26 cellular contexts compared by ENCODE assay signal in the genomic region with DNA sequence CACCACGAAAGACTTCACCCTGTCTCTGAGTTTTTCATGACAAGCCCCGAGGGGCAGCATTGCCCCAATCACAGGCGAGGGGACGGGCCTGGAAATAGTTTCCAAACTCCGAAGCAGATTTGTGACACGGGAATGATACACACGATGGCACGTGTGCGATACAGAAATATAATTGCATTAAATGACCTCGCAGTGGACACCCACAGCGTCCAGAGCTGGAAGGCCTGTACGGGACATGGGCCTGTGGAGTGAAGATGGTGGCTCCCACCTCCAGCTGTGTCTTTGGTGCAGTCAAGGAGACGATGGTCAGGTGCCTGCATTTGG. TPM values are rescaled to one million over a fixed set of nuclear protein-coding genes. Genes with fewer than 3 reads are reported as not detected.
"Had no signal": no experiment of that assay in that cellular context is flagged by ENCODE, and none has a peak within 500 bp of the region (broad histone marks: within the 10 kb centered on the region; RNA-seq: fewer than 3 reads in every experiment).

No MANE protein-coding gene starts in this region.

- H3K36me3 ChIP-seq: brain microvascular endothelial cell, gastrocnemius medialis, heart left ventricle, left ventricle myocardium inferior, pancreas, stomach, upper lobe of right lung, WERI-Rb-1 had no signal

- H3K27me3 ChIP-seq: brain microvascular endothelial cell, gastrocnemius medialis, heart left ventricle, pancreas, stomach, upper lobe of right lung had no signal

- H3K27me3 Mint-ChIP-seq: activated CD4-positive, alpha-beta memory T cell treated with anti-CD3 and anti-CD28 coated beads for 36 hours; activated CD4-positive, alpha-beta T cell treated with anti-CD3 and anti-CD28 coated beads for 36 hours; activated CD8-positive, alpha-beta memory T cell treated with anti-CD3 and anti-CD28 coated beads, Interleukin-2, amount 10 ng/mL, durations not matched to agents 7 days and 5 days; activated T-cell treated with anti-CD3 and anti-CD28 coated beads, Interleukin-2, amount 50 U/mL, for 24 hours; central memory CD8-positive, alpha-beta T cell; T-helper 17 cell had no signal

- H3K4me1 Mint-ChIP-seq: activated CD4-positive, alpha-beta T cell treated with anti-CD3 and anti-CD28 coated beads for 36 hours; activated CD8-positive, alpha-beta memory T cell treated with anti-CD3 and anti-CD28 coated beads, Interleukin-2, amount 10 ng/mL, durations not matched to agents 7 days and 5 days had no signal

- H3K9me3 ChIP-seq: gastrocnemius medialis, heart left ventricle, left ventricle myocardium inferior, pancreas, stomach, upper lobe of right lung had no signal

- H3K36me3 Mint-ChIP-seq: activated CD4-positive, alpha-beta memory T cell treated with anti-CD3 and anti-CD28 coated beads for 36 hours; activated CD8-positive, alpha-beta memory T cell treated with anti-CD3 and anti-CD28 coated beads, Interleukin-2, amount 10 ng/mL, durations not matched to agents 7 days and 5 days; naive thymus-derived CD4-positive, alpha-beta T cell; stimulated activated effector memory CD8-positive, alpha-beta T cell treated with anti-CD3 and anti-CD28 coated beads, Interleukin-12 subunit alpha, Interleukin-12 subunit beta, amount 100 ng/mL, for 72 hours had no signal

- H3K27ac Mint-ChIP-seq: activated CD4-positive, alpha-beta memory T cell treated with anti-CD3 and anti-CD28 coated beads for 36 hours; activated CD4-positive, alpha-beta T cell treated with anti-CD3 and anti-CD28 coated beads for 36 hours; activated CD8-positive, alpha-beta memory T cell treated with anti-CD3 and anti-CD28 coated beads, Interleukin-2, amount 10 ng/mL, durations not matched to agents 7 days and 5 days; activated naive CD4-positive, alpha-beta T cell treated with anti-CD3 and anti-CD28 coated beads for 36 hours; activated T-cell treated with anti-CD3 and anti-CD28 coated beads, Interleukin-2, amount 50 U/mL, for 24 hours; activated T-helper 2 cell treated with anti-CD3 and anti-CD28 coated beads, Interferon-gamma antibody, Interleukin-2, Interleukin-4, amounts not matched to agents 10 μg/mL and 5 μg/mL and 100 μg/mL, durations not matched to agents 14 hours and 24 hours and 36 hours; naive thymus-derived CD4-positive, alpha-beta T cell; stimulated activated effector memory CD8-positive, alpha-beta T cell treated with anti-CD3 and anti-CD28 coated beads, Interleukin-12 subunit alpha, Interleukin-12 subunit beta, amount 100 ng/mL, for 72 hours had no signal

- H3K9me3 Mint-ChIP-seq: activated CD4-positive, alpha-beta memory T cell treated with anti-CD3 and anti-CD28 coated beads for 36 hours; activated naive CD4-positive, alpha-beta T cell treated with anti-CD3 and anti-CD28 coated beads for 36 hours; activated T-cell treated with anti-CD3 and anti-CD28 coated beads, Interleukin-2, amount 50 U/mL, for 24 hours; activated T-helper 2 cell treated with anti-CD3 and anti-CD28 coated beads, Interferon-gamma antibody, Interleukin-2, Interleukin-4, amounts not matched to agents 10 μg/mL and 5 μg/mL and 100 μg/mL, durations not matched to agents 14 hours and 24 hours and 36 hours; central memory CD8-positive, alpha-beta T cell; naive thymus-derived CD4-positive, alpha-beta T cell; stimulated activated effector memory CD8-positive, alpha-beta T cell treated with anti-CD3 and anti-CD28 coated beads, Interleukin-12 subunit alpha, Interleukin-12 subunit beta, amount 100 ng/mL, for 72 hours had no signal

- H3K4me3 Mint-ChIP-seq: activated CD4-positive, alpha-beta memory T cell treated with anti-CD3 and anti-CD28 coated beads for 36 hours; activated CD4-positive, alpha-beta T cell treated with anti-CD3 and anti-CD28 coated beads for 36 hours; activated CD8-positive, alpha-beta memory T cell treated with anti-CD3 and anti-CD28 coated beads, Interleukin-2, amount 10 ng/mL, durations not matched to agents 7 days and 5 days; activated naive CD4-positive, alpha-beta T cell treated with anti-CD3 and anti-CD28 coated beads for 36 hours; activated T-cell treated with anti-CD3 and anti-CD28 coated beads, Interleukin-2, amount 50 U/mL, for 24 hours; central memory CD8-positive, alpha-beta T cell; naive thymus-derived CD4-positive, alpha-beta T cell; stimulated activated effector memory CD8-positive, alpha-beta T cell treated with anti-CD3 and anti-CD28 coated beads, Interleukin-12 subunit alpha, Interleukin-12 subunit beta, amount 100 ng/mL, for 72 hours; T-helper 17 cell had no signal

- H3K4me2 ChIP-seq: smooth muscle cell had no signal

- H3K4me1 ChIP-seq: gastrocnemius medialis, pancreas had no signal

- ATAC-seq: activated CD4-positive, alpha-beta T cell treated with anti-CD3 and anti-CD28 coated beads for 36 hours; activated CD8-positive, alpha-beta memory T cell treated with anti-CD3 and anti-CD28 coated beads, Interleukin-2, amount 10 ng/mL, durations not matched to agents 7 days and 5 days; esophagus mucosa; gastrocnemius medialis; heart left ventricle; naive thymus-derived CD4-positive, alpha-beta T cell; pancreas; sciatic nerve; stimulated activated effector memory CD8-positive, alpha-beta T cell treated with anti-CD3 and anti-CD28 coated beads, Interleukin-12 subunit alpha, Interleukin-12 subunit beta, amount 100 ng/mL, for 72 hours; T-helper 17 cell; upper lobe of right lung had no signal

- DNase-seq: activated CD4-positive, alpha-beta memory T cell treated with anti-CD3 and anti-CD28 coated beads for 36 hours; activated CD4-positive, alpha-beta T cell treated with anti-CD3 and anti-CD28 coated beads for 36 hours; activated CD8-positive, alpha-beta memory T cell treated with anti-CD3 and anti-CD28 coated beads, Interleukin-2, amount 10 ng/mL, durations not matched to agents 7 days and 5 days; activated naive CD4-positive, alpha-beta T cell treated with anti-CD3 and anti-CD28 coated beads for 36 hours; activated T-cell treated with anti-CD3 and anti-CD28 coated beads, Interleukin-2, amount 50 U/mL, for 24 hours; anterior cingulate cortex; brain microvascular endothelial cell; effector CD4-positive, alpha-beta T cell; gastrocnemius medialis; left ventricle myocardium inferior; naive thymus-derived CD4-positive, alpha-beta T cell; stimulated activated CD4-positive, alpha-beta T cell treated with anti-CD3 and anti-CD28 coated beads, Interleukin-4, amount 100 ng/mL, for 24 hours; stomach; T-helper 17 cell; WERI-Rb-1 had no signal

- H3K27ac ChIP-seq: brain microvascular endothelial cell, gastrocnemius medialis, heart left ventricle, left ventricle myocardium inferior, pancreas, stomach, upper lobe of right lung, WERI-Rb-1 had no signal

- H3K4me3 ChIP-seq: gastrocnemius medialis, heart left ventricle, left ventricle myocardium inferior, pancreas, smooth muscle cell, stomach, upper lobe of right lung had no signal

RNA-seq across cellular contexts. Expression of a gene that starts 46.6 kb away (rescaled TPM):
- total RNA-seq: gastrocnemius medialis, kidney epithelial cell, left ventricle myocardium inferior, smooth muscle cell, stomach, temporal lobe had no signal
